ENCODE assay signal across 1 cellular context in genomic region chr17:64007838-64008282, GRCh38.
A peak's percentile ranks its signal among the peaks of the same experiment; 100 is the strongest.
TF ChIP-seq lines count a peak whose summit lies in the region.

No MANE protein-coding gene starts in this region.

TF ChIP-seq in endothelial cell of umbilical vein, 7 proteins besides CTCF, POLR2A, EP300 and RAD21:
- TF ChIP-seq GATA2 (IDR thresholded peaks at IDR 0.05; ENCODE audit: insufficient read depth, insufficient read length, low read depth, low read length) (no peak), EZH2 (IDR thresholded peaks at IDR 0.05; ENCODE audit: borderline replicate concordance, low read depth, low read length, severe bottlenecking) (no peak), POLR2AphosphoS5 (IDR thresholded peaks at IDR 0.05; ENCODE audit: insufficient read depth, low read depth, low read length) (peak; percentile 10)
- TF ChIP-seq, protein P1, sequence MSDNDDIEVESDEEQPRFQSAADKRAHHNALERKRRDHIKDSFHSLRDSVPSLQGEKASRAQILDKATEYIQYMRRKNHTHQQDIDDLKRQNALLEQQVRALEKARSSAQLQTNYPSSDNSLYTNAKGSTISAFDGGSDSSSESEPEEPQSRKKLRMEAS (IDR thresholded peaks at IDR 0.05; ENCODE audit: insufficient read depth, insufficient read length), result no peak
